ENCODE assay signal across 26 cellular contexts in genomic region chr4:34183916-34184315, GRCh38.
DNase-seq lines count a peak whose midpoint lies in the region; ATAC-seq, FAIRE-seq and TF ChIP-seq lines count a peak whose summit lies in the region.
"Had no signal": no experiment of that assay in that cellular context is flagged by ENCODE, and none has a peak within 500 bp of the region (broad histone marks: within the 10 kb centered on the region; RNA-seq: fewer than 3 reads in every experiment).

No MANE protein-coding gene starts in this region.

- BruUV-seq in IMR-90 (replicated peaks; lab: Mats Ljungman, UMichigan): no TSS peak

- TF ChIP-seq CTCF in A549 (IDR thresholded peaks at IDR 0.05) (no peak), IMR-90 (conservative IDR thresholded peaks at IDR 0.05; ENCODE audit: low read depth, low read length) (no peak), H1 (IDR thresholded peaks at IDR 0.05; ENCODE audit: control extremely low read depth in 1 of 3, insufficient read depth in 1 of 3, low read depth in 1 of 3, low read length in 3 of 3) (no peak), gastrocnemius medialis (IDR thresholded peaks at IDR 0.05 in 4 of 5, conservative IDR thresholded peaks at IDR 0.05 in 1 of 5) (no peak)

- intact Hi-C loops in IMR-90 (cut with micrococcal nuclease) (loop anchor here (10.0 kb wide), 1 partner anchor 349 kb away; no protein-coding TSS in a partner anchor), gastrocnemius medialis (cut with DNase I; ENCODE audit: low total_unique reads) (no loop called here)

- TF ChIP-seq POLR2A in A549 (IDR thresholded peaks at IDR 0.05; ENCODE audit: low read length) (no peak), IMR-90 (IDR thresholded peaks at IDR 0.05; ENCODE audit: low read depth, low read length) (no peak), H1 (IDR thresholded peaks at IDR 0.05; ENCODE audit: control extremely low read depth in 1 of 2, low read depth in 2 of 2, low read length in 2 of 2) (no peak), gastrocnemius medialis (IDR thresholded peaks at IDR 0.05) (no peak)

- no peak overlapping the region for H2BK12ac ChIP-seq in H1 (ENCODE audit: low read depth, low read length)

- H3K79me1 ChIP-seq in IMR-90 (ENCODE audit: low read depth in 1 of 2, low read length in 2 of 2): no peaks in the 10 kb centered on the region
- H3K79me1 ChIP-seq in H1 (ENCODE audit: low read depth, low read length): no peaks in the 10 kb centered on the region

- H3K56ac ChIP-seq in IMR-90 (ENCODE audit: extremely low read depth, insufficient read depth, low read length) (no peak overlapping the region), H1 (replicated peaks; ENCODE audit: insufficient read length, low read depth, low read length) (no peak overlapping the region)

- H3K4me2 ChIP-seq in A549: no peak overlapping the region
- no peak overlapping the region for H3K4me2 ChIP-seq in IMR-90 (ENCODE audit: low read depth, low read length)
- H3K4me2 ChIP-seq in H1 (ENCODE audit: insufficient read depth in 1 of 2, low read depth in 2 of 2, low read length in 2 of 2): no peak overlapping the region
- H3K4me2 ChIP-seq: KMS-11 had no signal

- no peaks in the 10 kb centered on the region for H3K23me2 ChIP-seq in H1 (ENCODE audit: low read depth, low read length)

- H4K8ac ChIP-seq in IMR-90 (ENCODE audit: low read depth in 2 of 2, low read length in 2 of 2) (peak overlapping the region in 1 of 2 experiments; percentile 35; a peak in 1 of 4 replicates), H1 (ENCODE audit: extremely low read depth, insufficient read depth, low read length) (no peak overlapping the region)

- H4K5ac ChIP-seq in IMR-90 (ENCODE audit: low read depth, low read length): peak overlapping the region; percentile 76; the same call in 1 of the 2 replicates
- H4K5ac ChIP-seq in H1 (ENCODE audit: insufficient read length, low read depth, low read length): no peak overlapping the region

- H2BK15ac ChIP-seq in IMR-90 (ENCODE audit: low read depth, low read length) (peak overlapping the region; percentile 30; the same call in 2 of the 3 replicates), H1 (ENCODE audit: low read length) (no peak overlapping the region)

- no peak overlapping the region for H2AK9ac ChIP-seq in IMR-90 (replicated peaks; ENCODE audit: low read depth, low read length, poor library complexity)

- H3K4ac ChIP-seq in IMR-90 (ENCODE audit: low read depth, low read length) (no peak overlapping the region), H1 (replicated peaks; ENCODE audit: insufficient read length, low read depth, low read length) (no peak overlapping the region)

- peak overlapping the region; percentile 27 to 70; a peak in 5 of 6 replicates for H3K27ac ChIP-seq in A549
- no peak overlapping the region for H3K27ac ChIP-seq in IMR-90 (ENCODE audit: insufficient read depth, low read length)
- no peak overlapping the region for H3K27ac ChIP-seq in H1 (ENCODE audit: low read depth, low read length)
- H3K27ac ChIP-seq in gastrocnemius medialis: no peak overlapping the region
- H3K27ac ChIP-seq: KMS-11, left lung, neutrophil had no signal

- dilution Hi-C loops in IMR-90 (cut with HindIII; ENCODE audit: low sequenced_read_pairs, unreplicated experiment): no loop called here

- no peak for TF ChIP-seq EP300 in A549 (IDR thresholded peaks at IDR 0.05)
- no peak for TF ChIP-seq EP300 in H1 (IDR thresholded peaks at IDR 0.05; ENCODE audit: borderline replicate concordance in 1 of 2, low read depth in 2 of 2, low read length in 2 of 2)

- peaks cover 25% of the 10 kb centered on the region for H3K4me1 ChIP-seq in A549
- peaks cover 7% of the 10 kb centered on the region for H3K4me1 ChIP-seq in IMR-90 (ENCODE audit: control insufficient read depth, insufficient read depth, low read length)
- peaks cover 0 to 6% (median 0%) of the 10 kb centered on the region in 4 experiments; a peak in 2 of 7 replicates for H3K4me1 ChIP-seq in H1 (replicated peaks in 1 of 4; ENCODE audit: control insufficient read depth in 3 of 4, insufficient read depth in 4 of 4, low read length in 3 of 4)
- no peaks in the 10 kb centered on the region for H3K4me1 ChIP-seq in gastrocnemius medialis
- H3K4me1 ChIP-seq: HAP-1, left lung had no signal

- H3K4me3 ChIP-seq in A549 (no peak overlapping the region), IMR-90 (ENCODE audit: insufficient read depth, low read depth, low read length) (no peak overlapping the region), H1 (ENCODE audit: extremely low read depth in 1 of 4, insufficient read depth in 2 of 4, low read depth in 3 of 4, low read length in 4 of 4) (no peak overlapping the region), gastrocnemius medialis (no peak overlapping the region)
- H3K4me3 ChIP-seq: HAP-1, left lung had no signal

- H4K20me1 ChIP-seq in IMR-90 (ENCODE audit: insufficient read depth, low read length) (no peaks in the 10 kb centered on the region), H1 (replicated peaks in 1 of 2; ENCODE audit: control insufficient read depth in 1 of 2, insufficient read depth in 2 of 2, low read length in 2 of 2) (no peaks in the 10 kb centered on the region)

- H3K14ac ChIP-seq in IMR-90 (replicated peaks; ENCODE audit: low read depth, low read length): no peak overlapping the region
- no peak overlapping the region for H3K14ac ChIP-seq in H1 (ENCODE audit: insufficient read length)

- no peak for TF ChIP-seq RAD21 in A549 (conservative IDR thresholded peaks at IDR 0.05 in 1 of 2, IDR thresholded peaks at IDR 0.05 in 1 of 2)
- no peak for TF ChIP-seq RAD21 in IMR-90 (IDR thresholded peaks at IDR 0.05; ENCODE audit: low read length)
- no peak for TF ChIP-seq RAD21 in H1 (IDR thresholded peaks at IDR 0.05 in 1 of 2, conservative IDR thresholded peaks at IDR 0.05 in 1 of 2; ENCODE audit: low read depth in 2 of 2, low read length in 2 of 2)

- H2BK5ac ChIP-seq in IMR-90 (ENCODE audit: low read depth, low read length, poor library complexity, severe bottlenecking) (no peak overlapping the region), H1 (ENCODE audit: low read depth, low read length) (no peak overlapping the region)

- no peak overlapping the region for H2AK5ac ChIP-seq in IMR-90 (ENCODE audit: low read depth, low read length)
- no peak overlapping the region for H2AK5ac ChIP-seq in H1 (ENCODE audit: low read depth, low read length)

- 0 out of 3 replicates have a peak, but pooled peaks cover 3% of the 10 kb centered on the region for H3K9me3 ChIP-seq in A549
- no peaks in the 10 kb centered on the region for H3K9me3 ChIP-seq in IMR-90 (ENCODE audit: control insufficient read depth, insufficient read depth, low read length)
- H3K9me3 ChIP-seq in H1 (ENCODE audit: insufficient read depth in 2 of 2, low read depth in 1 of 2, low read length in 1 of 2): no peaks in the 10 kb centered on the region
- no peaks in the 10 kb centered on the region for H3K9me3 ChIP-seq in gastrocnemius medialis
- H3K9me3 ChIP-seq: HAP-1, left lung, neutrophil had no signal

- H3K18ac ChIP-seq in IMR-90 (ENCODE audit: low read depth, low read length) (peak overlapping the region; percentile 28; the same call in 1 of the 2 replicates), H1 (ENCODE audit: extremely low read depth, low read length) (no peak overlapping the region)

- in situ Hi-C loops in IMR-90 (cut with MboI; ENCODE audit: low sequenced_read_pairs) (no loop called here), gastrocnemius medialis (cut with MboI; ENCODE audit: low sequenced_read_pairs in 4 of 4) (no loop called here)

- no peak for ATAC-seq in A549
- ATAC-seq in IMR-90 (ENCODE audit: low read depth): no peak
- ATAC-seq in gastrocnemius medialis: no peak
- ATAC-seq: activated CD4-positive, alpha-beta T cell treated with anti-CD3 and anti-CD28 coated beads for 36 hours; left lung; sciatic nerve had no signal

- H3K79me2 ChIP-seq in H1 (ENCODE audit: control insufficient read depth in 1 of 2, insufficient read depth in 2 of 2, low read length in 2 of 2): no peaks in the 10 kb centered on the region

- H2BK20ac ChIP-seq in IMR-90 (ENCODE audit: low read depth, low read length) (peak overlapping the region; percentile 10; the same call in 1 of the 2 replicates), H1 (ENCODE audit: low read length) (no peak overlapping the region)

- H3K27me3 ChIP-seq in IMR-90 (ENCODE audit: control insufficient read depth, insufficient read depth, low read length) (no peaks in the 10 kb centered on the region), H1 (replicated peaks in 1 of 4; ENCODE audit: control insufficient read depth in 3 of 4, extremely low read depth in 1 of 4, insufficient read depth in 3 of 4, low read length in 3 of 4) (no peaks in the 10 kb centered on the region), gastrocnemius medialis (no peaks in the 10 kb centered on the region)
- H3K27me3 ChIP-seq: left lung, neutrophil had no signal

- CTCF ChIA-PET in A549 (lab: Yijun Ruan, JAX): no interaction called here
- CTCF ChIA-PET in IMR-90 (lab: Yijun Ruan, JAX): interaction anchor here (0.9 kb wide), 1 partner anchor 11 kb away, joined by 4 read pairs; no protein-coding TSS in a partner anchor
- CTCF ChIA-PET in H1 (lab: Charles Lee; ENCODE audit: partially characterized antibody): interaction anchor here (1.2 kb wide), 1 partner anchor 11 kb away, joined by 3 read pairs; no protein-coding TSS in a partner anchor

- H4K91ac ChIP-seq in IMR-90 (ENCODE audit: insufficient read depth, low read depth, low read length) (no peak overlapping the region), H1 (replicated peaks; ENCODE audit: insufficient read length, low read length) (no peak overlapping the region)

- no peak for DNase-seq in A549 (ENCODE audit: low read depth in 1 of 2, low spot score in 1 of 2)
- DNase-seq in IMR-90: no peak
- DNase-seq in H1 (ENCODE audit: low read depth in 1 of 2, low spot score in 2 of 2): no peak
- peak; percentile 66 for DNase-seq in kidney tubule cell (ENCODE audit: low spot score)
- DNase-seq in gastrocnemius medialis: no peak
- DNase-seq in iPS-NIHi11 (ENCODE audit: low spot score): no peak
- no peak for DNase-seq in activated gamma-delta T cell (lab: John Stamatoyannopoulos, UW)
- no peak for DNase-seq in mucosa of gallbladder (ENCODE audit: low spot score)
- DNase-seq: activated CD4-positive, alpha-beta T cell treated with anti-CD3 and anti-CD28 coated beads for 36 hours; activated effector memory CD4-positive, alpha-beta T cell treated with Interleukin-2 at 50 U/mL for 16 hours; activated naive CD8-positive, alpha-beta T cell treated with anti-CD3 and anti-CD28 coated beads for 36 hours; CD4-positive, alpha-beta memory T cell; cerebellar nuclear complex; left lung; naive B cell; NCI-H446 treated with DMSO at 0.1 percent for 48 hours; Right ventricle myocardium superior; stimulated activated naive CD4-positive, alpha-beta T cell treated with Interleukin-2 at 50 U/mL for 16 hours; T-helper 2 cell had no signal

- no peak overlapping the region for H3K9ac ChIP-seq in IMR-90 (ENCODE audit: low read depth, low read length)
- no peak overlapping the region for H3K9ac ChIP-seq in H1 (replicated peaks in 1 of 4; ENCODE audit: extremely low read depth in 1 of 4, low read depth in 3 of 4, low read length in 3 of 4)
- H3K9ac ChIP-seq: KMS-11 had no signal

- H2AFZ ChIP-seq in IMR-90 (replicated peaks; ENCODE audit: low read length, poor library complexity): no peak overlapping the region
- H2AFZ ChIP-seq in H1 (ENCODE audit: low read length): peak overlapping the region; percentile 45; the same call in 1 of the 2 replicates

- H3K9me1 ChIP-seq in IMR-90 (ENCODE audit: insufficient read depth, low read length): 0 out of 2 replicates have a peak, but pooled peaks cover 2% of the 10 kb centered on the region

- no peak overlapping the region for H3K23ac ChIP-seq in IMR-90 (ENCODE audit: low read depth, low read length)
- no peak overlapping the region for H3K23ac ChIP-seq in H1 (ENCODE audit: insufficient read length)

- FAIRE-seq in A549 (lab: Jason Lieb, UNC): no peak
- FAIRE-seq in H1 (lab: Jason Lieb, UNC): no peak
- FAIRE-seq: A204.1, G401.6, urothelium cell line had no signal

- WGBS in A549 (ENCODE audit: missing lambda C conversion rate): 49% methylated on average over 3 of the region's 3 CpGs
- 93% methylated on average over 2 of the region's 3 CpGs; no CpG with 5 or more reads in 1 of the 2 experiments for WGBS in IMR-90 (ENCODE audit: extremely low coverage in 2 of 2, insufficient read length in 1 of 2), 2 experiments
- WGBS in H1 (ENCODE audit: extremely low coverage in 1 of 2, insufficient coverage in 1 of 2, insufficient read length in 1 of 2, insufficient replicate concordance in 2 of 2, low coverage in 1 of 2, low lambda C conversion rate in 2 of 2, missing lambda C conversion rate in 1 of 2), 2 experiments: 95% methylated on average over 3 of the region's 3 CpGs; no CpG with 5 or more reads in 1 of the 2 experiments

- H3K36me3 ChIP-seq in IMR-90 (ENCODE audit: control insufficient read depth, insufficient read depth, low read length) (no peaks in the 10 kb centered on the region), H1 (ENCODE audit: control insufficient read depth in 2 of 4, insufficient read depth in 4 of 4, low read length in 3 of 4) (no peaks in the 10 kb centered on the region), gastrocnemius medialis (no peaks in the 10 kb centered on the region)
- H3K36me3 ChIP-seq: HAP-1, left lung, neutrophil had no signal

- POLR2A ChIA-PET in A549 (lab: Yijun Ruan, JAX) (no interaction called here), IMR-90 (lab: Charles Lee; ENCODE audit: unreplicated experiment) (no interaction called here), H1 (lab: Charles Lee; ENCODE audit: partially characterized antibody) (no interaction called here)

- H2BK120ac ChIP-seq in IMR-90 (ENCODE audit: low read depth, low read length) (peak overlapping the region; percentile 5; the same call in 1 of the 2 replicates), H1 (replicated peaks; ENCODE audit: low read depth, low read length) (no peak overlapping the region)

Comparison
In these comparisons a context has a peak if more than half of its experiments do, and no peak if none do; other contexts are left out.
1. H3K27ac ChIP-seq: peak in A549 (2 of 2); none in IMR-90 (single experiment), H1 (single experiment) and gastrocnemius medialis (0 of 4).